Comparison of ENCODE assay signal across 26 cellular contexts in the genomic region with DNA sequence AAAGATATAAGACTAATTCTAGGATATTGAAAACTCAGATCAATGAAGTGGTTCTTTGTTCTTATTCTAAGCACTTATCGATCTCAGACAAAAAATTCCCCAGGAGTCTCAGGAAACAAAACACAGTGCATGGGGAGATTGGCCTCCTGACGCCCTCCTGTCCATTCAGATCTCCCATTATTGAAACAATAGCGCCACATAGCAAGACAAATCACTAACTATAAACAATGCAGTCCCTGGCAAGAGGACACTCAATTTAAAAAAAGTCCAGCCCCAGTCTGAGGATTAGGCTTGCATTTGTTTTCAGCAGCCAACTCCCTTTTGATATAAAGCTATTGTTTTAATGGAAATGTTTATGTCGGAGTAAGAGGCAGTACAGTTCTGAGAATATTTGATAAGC.
"Had no signal": no experiment of that assay in that cellular context is flagged by ENCODE, and none has a peak within 500 bp of the region (broad histone marks: within the 10 kb centered on the region; RNA-seq: fewer than 3 reads in every experiment).

No MANE protein-coding gene starts in this region.

- H3K4me1 Mint-ChIP-seq: naive thymus-derived CD8-positive, alpha-beta T cell; stimulated activated naive CD8-positive, alpha-beta T cell treated with anti-CD3 and anti-CD28 coated beads, Interleukin-15, amount 100 ng/mL, for 72 hours had no signal

- H3K27ac ChIP-seq: coronary artery, esophagus muscularis mucosa, foreskin keratinocyte, gastroesophageal sphincter, heart right ventricle, left lung, neutrophil, pancreas, right lobe of liver, thyroid gland, vagina had no signal

- H3K36me3 ChIP-seq: esophagus muscularis mucosa, gastroesophageal sphincter, heart right ventricle, left lung, neutrophil, pancreas, right lobe of liver, thyroid gland, vagina had no signal

- H3K9me3 Mint-ChIP-seq: nephron progenitor cell had no signal

- H3K4me3 ChIP-seq: coronary artery, esophagus muscularis mucosa, gastroesophageal sphincter, heart right ventricle, left lung, pancreas, right lobe of liver, thyroid gland, vagina had no signal

- H3K27me3 Mint-ChIP-seq: naive thymus-derived CD8-positive, alpha-beta T cell; progenitor cell of endocrine pancreas; stimulated activated naive CD8-positive, alpha-beta T cell treated with anti-CD3 and anti-CD28 coated beads, Interleukin-15, amount 100 ng/mL, for 72 hours had no signal

- DNase-seq: dermis blood vessel endothelial cell; effector memory CD4-positive, alpha-beta T cell; foreskin keratinocyte; glutamatergic neuron; heart right ventricle; hippocampal formation; left cardiac atrium; left lung; mesendoderm; naive thymus-derived CD8-positive, alpha-beta T cell; nephron progenitor cell; pancreas; right lobe of liver; small intestine; stimulated activated CD4-positive, alpha-beta T cell treated with anti-CD3 and anti-CD28 coated beads, Interleukin-15, amount 100 ng/mL, for 24 hours; stimulated activated CD4-positive, alpha-beta T cell treated with anti-CD3 and anti-CD28 coated beads, Interleukin-2, amount 100 ng/mL, for 48 hours; stimulated activated naive CD4-positive, alpha-beta T cell; stimulated activated naive CD8-positive, alpha-beta T cell treated with anti-CD3 and anti-CD28 coated beads, Interleukin-15, amount 100 ng/mL, for 72 hours; thyroid gland; trophoblast cell had no signal

- H3K9me3 ChIP-seq: gastroesophageal sphincter, heart right ventricle, neutrophil, pancreas, right lobe of liver, thyroid gland, vagina had no signal

- H3K27me3 ChIP-seq: esophagus muscularis mucosa, foreskin keratinocyte, gastroesophageal sphincter, left lung, neutrophil, pancreas, right lobe of liver, thyroid gland, vagina had no signal

- H3K36me3 Mint-ChIP-seq: naive thymus-derived CD8-positive, alpha-beta T cell had no signal

- H3K27ac Mint-ChIP-seq: naive thymus-derived CD8-positive, alpha-beta T cell; progenitor cell of endocrine pancreas; stimulated activated naive CD8-positive, alpha-beta T cell treated with anti-CD3 and anti-CD28 coated beads, Interleukin-15, amount 100 ng/mL, for 72 hours had no signal

- H3K4me1 ChIP-seq: esophagus muscularis mucosa, foreskin keratinocyte, gastroesophageal sphincter, heart right ventricle, left lung, pancreas, right lobe of liver, thyroid gland, vagina had no signal

- H3K4me3 Mint-ChIP-seq: naive thymus-derived CD8-positive, alpha-beta T cell; nephron progenitor cell; stimulated activated naive CD8-positive, alpha-beta T cell treated with anti-CD3 and anti-CD28 coated beads, Interleukin-15, amount 100 ng/mL, for 72 hours had no signal

- ATAC-seq: foreskin keratinocyte; gastroesophageal sphincter; heart right ventricle; left cardiac atrium; left lung; naive thymus-derived CD8-positive, alpha-beta T cell; pancreas; right lobe of liver; stimulated activated naive CD8-positive, alpha-beta T cell treated with anti-CD3 and anti-CD28 coated beads, Interleukin-15, amount 100 ng/mL, for 72 hours had no signal
